In genomic region chr2:223041527-223042109, GRCh38 we compare ENCODE assay signal across 8 cellular contexts. TPM values are rescaled to one million over a fixed set of nuclear protein-coding genes. Genes with fewer than 3 reads are reported as not detected.
DNase-seq lines count a peak whose midpoint lies in the region; ATAC-seq and TF ChIP-seq lines count a peak whose summit lies in the region.

No MANE protein-coding gene starts in this region.

- CTCF ChIA-PET in activated naive CD4-positive, alpha-beta T cell treated with anti-CD3 and anti-CD28 coated beads for 36 hours (lab: Charles Lee) = no interaction called here

- ATAC-seq in stimulated activated naive B cell treated with anti-CD40 and anti-IgM and Interleukin-4, amounts not matched to agents 10 μg/mL and 1 μg/mL and 100 μg/mL, for 72 hours (replicated peaks) = no peak

- H3K27ac Mint-ChIP-seq in osteocyte (ENCODE audit: unreplicated experiment) = peak overlapping the region; percentile 98
- H3K27ac Mint-ChIP-seq in stimulated activated naive B cell treated with anti-CD40 and anti-IgM and Interleukin-4, amounts not matched to agents 10 μg/mL and 1 μg/mL and 100 μg/mL, for 72 hours = no peak overlapping the region
- H3K27ac Mint-ChIP-seq in activated naive CD4-positive, alpha-beta T cell treated with anti-CD3 and anti-CD28 coated beads for 36 hours = no peak overlapping the region

- TF ChIP-seq CTCF in epithelial cell of proximal tubule (conservative IDR thresholded peaks at IDR 0.05; ENCODE audit: low read depth, low read length) (no peak), osteocyte (IDR thresholded peaks at IDR 0.05) (no peak)

- intact Hi-C loops in activated naive CD4-positive, alpha-beta T cell treated with anti-CD3 and anti-CD28 coated beads for 36 hours (cut with micrococcal nuclease) = no loop called here

- no peak overlapping the region for H3K4me3 Mint-ChIP-seq in osteocyte (ENCODE audit: unreplicated experiment)
- H3K4me3 Mint-ChIP-seq in stimulated activated naive B cell treated with anti-CD40 and anti-IgM and Interleukin-4, amounts not matched to agents 10 μg/mL and 1 μg/mL and 100 μg/mL, for 72 hours = no peak overlapping the region
- no peak overlapping the region for H3K4me3 Mint-ChIP-seq in activated naive CD4-positive, alpha-beta T cell treated with anti-CD3 and anti-CD28 coated beads for 36 hours

- H3K36me3 Mint-ChIP-seq in osteocyte (ENCODE audit: unreplicated experiment) = peaks cover 2% of the 10 kb centered on the region
- H3K36me3 Mint-ChIP-seq in stimulated activated naive B cell treated with anti-CD40 and anti-IgM and Interleukin-4, amounts not matched to agents 10 μg/mL and 1 μg/mL and 100 μg/mL, for 72 hours = no peaks in the 10 kb centered on the region
- H3K36me3 Mint-ChIP-seq in activated naive CD4-positive, alpha-beta T cell treated with anti-CD3 and anti-CD28 coated beads for 36 hours (ENCODE audit: low read depth) = no peaks in the 10 kb centered on the region

- H3K27me3 Mint-ChIP-seq in osteocyte (ENCODE audit: unreplicated experiment) = no peaks in the 10 kb centered on the region
- H3K27me3 Mint-ChIP-seq in stimulated activated naive B cell treated with anti-CD40 and anti-IgM and Interleukin-4, amounts not matched to agents 10 μg/mL and 1 μg/mL and 100 μg/mL, for 72 hours = peaks cover 0 to 10% of the 10 kb centered on the region in 2 donors
- H3K27me3 Mint-ChIP-seq in activated naive CD4-positive, alpha-beta T cell treated with anti-CD3 and anti-CD28 coated beads for 36 hours (ENCODE audit: low read depth) = peaks cover 3% of the 10 kb centered on the region

- peaks cover 4% of the 10 kb centered on the region for H3K9me3 Mint-ChIP-seq in osteocyte (ENCODE audit: unreplicated experiment)
- H3K9me3 Mint-ChIP-seq in stimulated activated naive B cell treated with anti-CD40 and anti-IgM and Interleukin-4, amounts not matched to agents 10 μg/mL and 1 μg/mL and 100 μg/mL, for 72 hours = no peaks in the 10 kb centered on the region
- H3K9me3 Mint-ChIP-seq in activated naive CD4-positive, alpha-beta T cell treated with anti-CD3 and anti-CD28 coated beads for 36 hours = no peaks in the 10 kb centered on the region

- no peak overlapping the region for H3K4me3 ChIP-seq in epithelial cell of proximal tubule (ENCODE audit: low read depth, low read length)

- DNase-seq in Daoy (ENCODE audit: low read depth) (peak; percentile 96), NCI-H226 (peak; percentile 88), epithelial cell of proximal tubule (ENCODE audit: low read depth) (peak; percentile 69), osteocyte (ENCODE audit: extremely low spot score, unreplicated experiment) (peak; percentile 95), NCI-H187 treated with DMSO at 0.1 percent for 48 hours (lab: John Stamatoyannopoulos, UW) (no peak), NOMO-1 treated with DMSO at 0.1 percent for 48 hours (lab: John Stamatoyannopoulos, UW; ENCODE audit: unreplicated experiment) (no peak)
- DNase-seq in stimulated activated naive B cell treated with anti-CD40 and anti-IgM and Interleukin-4, amounts not matched to agents 10 μg/mL and 1 μg/mL and 100 μg/mL, for 72 hours = no peak
- no peak for DNase-seq in activated naive CD4-positive, alpha-beta T cell treated with anti-CD3 and anti-CD28 coated beads for 36 hours

- H3K4me1 Mint-ChIP-seq in osteocyte (ENCODE audit: unreplicated experiment) = peaks cover 66% of the 10 kb centered on the region
- no peaks in the 10 kb centered on the region for H3K4me1 Mint-ChIP-seq in stimulated activated naive B cell treated with anti-CD40 and anti-IgM and Interleukin-4, amounts not matched to agents 10 μg/mL and 1 μg/mL and 100 μg/mL, for 72 hours
- peaks cover 2% of the 10 kb centered on the region for H3K4me1 Mint-ChIP-seq in activated naive CD4-positive, alpha-beta T cell treated with anti-CD3 and anti-CD28 coated beads for 36 hours (ENCODE audit: low read depth)

RNA-seq across cellular contexts. Expression of gene KCNE4, which starts 10.4 kb away (rescaled TPM):
- total RNA-seq in Daoy (2014; rRNA removed; shearing (Covaris generic)) = 0.77 and 2.0 TPM in 2 replicates
- not detected in 2 replicates for total RNA-seq in epithelial cell of proximal tubule
- 3.5 and 3.7 TPM in 2 replicates for total RNA-seq in osteocyte
- not detected for total RNA-seq in activated naive CD4-positive, alpha-beta T cell treated with anti-CD3 and anti-CD28 coated beads for 36 hours

Comparison
In these comparisons a context has a peak if more than half of its experiments do, and no peak if none do; other contexts are left out.
1. DNase-seq: peak in Daoy (single experiment), NCI-H226 (single experiment), epithelial cell of proximal tubule (single experiment) and osteocyte (single experiment); none in NCI-H187 treated with DMSO at 0.1 percent for 48 hours (single experiment), NOMO-1 treated with DMSO at 0.1 percent for 48 hours (single experiment), stimulated activated naive B cell treated with anti-CD40 and anti-IgM and Interleukin-4, amounts not matched to agents 10 μg/mL and 1 μg/mL and 100 μg/mL, for 72 hours (single experiment) and activated naive CD4-positive, alpha-beta T cell treated with anti-CD3 and anti-CD28 coated beads for 36 hours (single experiment).